Comparison of ENCODE assay signal across 8 cellular contexts in the genomic region with DNA sequence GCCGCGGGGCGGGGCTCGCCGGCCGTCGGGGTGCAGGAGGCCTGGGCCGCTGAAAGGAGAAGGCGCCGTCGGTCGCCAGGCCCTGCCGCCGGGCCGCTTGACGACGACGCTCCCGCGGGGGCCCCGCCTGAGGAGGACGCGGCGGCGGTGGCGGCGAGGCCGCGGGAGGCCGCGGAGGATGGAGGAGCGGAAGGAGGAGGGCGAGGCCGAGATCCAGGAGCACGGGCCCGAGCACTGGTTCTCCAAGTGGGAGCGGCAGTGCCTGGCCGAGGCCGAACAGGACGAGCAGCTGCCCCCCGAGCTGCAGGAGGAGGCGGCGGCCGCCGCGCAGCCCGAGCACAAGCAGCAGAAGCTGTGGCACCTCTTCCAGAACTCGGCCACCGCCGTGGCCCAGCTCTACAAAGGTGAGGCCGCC. TPM values are rescaled to one million over a fixed set of nuclear protein-coding genes. Genes with fewer than 3 reads are reported as not detected.
DNase-seq lines count a peak whose midpoint lies in the region; ATAC-seq, FAIRE-seq and TF ChIP-seq lines count a peak whose summit lies in the region.

No MANE protein-coding gene starts in this region.

- no peak for TF ChIP-seq CTCF in PC-9 (conservative IDR thresholded peaks at IDR 0.05)

- intact Hi-C loops in PC-9 (cut with micrococcal nuclease; ENCODE audit: unreplicated experiment) = loop anchor here (1.0 to 10.0 kb wide), 5 partner anchors 16 to 217 kb away; no protein-coding TSS in a partner anchor

- peak overlapping the region; percentile 72 for H2AFZ ChIP-seq in PC-9

- H3K4me2 ChIP-seq in PC-9 = peak overlapping the region; percentile 99

- H3K27ac ChIP-seq in PC-9 = peak overlapping the region; percentile 66
- H3K27ac ChIP-seq in angular gyrus (ENCODE audit: low read depth, low read length) = peak overlapping the region; percentile 84
- peak overlapping the region; percentile 39 for H3K27ac ChIP-seq in iPS-18a (ENCODE audit: low read length)
- H3K27ac ChIP-seq in small intestine (ENCODE audit: low read depth in 1 of 2, low read length in 1 of 2) = peak overlapping the region; percentile 99 to 100

- WGBS in small intestine, 3 donors = 0 to 1% (median 0%) methylated on average over 23 to 51 of the region's 51 CpGs

- ATAC-seq in HG02678 (IDR thresholded peaks at IDR 0.05; ENCODE audit: unreplicated experiment) = peak; percentile 7

- peaks cover 51% of the 10 kb centered on the region for H3K79me2 ChIP-seq in PC-9 (ENCODE audit: low read depth)

- H3K27me3 ChIP-seq in PC-9 (ENCODE audit: insufficient read depth, low read depth) (no peaks in the 10 kb centered on the region), iPS-18a (ENCODE audit: control insufficient read depth, insufficient read depth, low read length) (no peaks in the 10 kb centered on the region), small intestine (ENCODE audit: control insufficient read depth in 2 of 2, insufficient read depth in 2 of 2, low read length in 2 of 2) (no peaks in the 10 kb centered on the region)

- no TSS peak for BruUV-seq in PC-9 (replicated peaks; lab: Mats Ljungman, UMichigan)

- H3K4me1 ChIP-seq in PC-9 (replicated peaks; ENCODE audit: insufficient read depth) = peaks cover 31% of the 10 kb centered on the region
- H3K4me1 ChIP-seq in iPS-18a (ENCODE audit: control insufficient read depth, low read depth, low read length) = peaks cover 26% of the 10 kb centered on the region
- peaks cover 3 to 16% of the 10 kb centered on the region in 2 donors for H3K4me1 ChIP-seq in small intestine (ENCODE audit: control insufficient read depth in 2 of 2, insufficient read depth in 1 of 2, low read depth in 1 of 2, low read length in 1 of 2)

- H3K36me3 ChIP-seq in PC-9 (ENCODE audit: low read depth) = peaks cover 26% of the 10 kb centered on the region
- H3K36me3 ChIP-seq in iPS-18a (ENCODE audit: control insufficient read depth, low read depth, low read length) = peaks cover 33% of the 10 kb centered on the region
- H3K36me3 ChIP-seq in small intestine (ENCODE audit: control insufficient read depth in 2 of 2, insufficient read depth in 2 of 2, low read length in 2 of 2) = peaks cover 0 to 9% of the 10 kb centered on the region in 2 donors

- no peak for FAIRE-seq in small intestine (lab: Jason Lieb, UNC)

- POLR2A ChIA-PET in PC-9 (lab: Charles Lee; ENCODE audit: unreplicated experiment) = interaction anchor here (0.5 to 1.3 kb wide), 7 partner anchors 11 to 472 kb away, joined by 3 to 45 read pairs (median 5); a partner anchor contains a TSS

- peaks cover 27% of the 10 kb centered on the region for H3F3A ChIP-seq in PC-9 (ENCODE audit: insufficient read depth, low read depth)

- DNase-seq in DMS53 (lab: John Stamatoyannopoulos, UW) (peak; percentile 73), DMS53 treated with DMSO at 0.1 percent for 48 hours (lab: John Stamatoyannopoulos, UW; ENCODE audit: unreplicated experiment) (no peak), PC-9 (peak in 1 of 2 experiments; percentile 31), small intestine (no peak), GF-D8 (lab: John Stamatoyannopoulos, UW) (no peak)

- peak overlapping the region; percentile 86 for H3K4me3 ChIP-seq in PC-9
- peak overlapping the region; percentile 85 for H3K4me3 ChIP-seq in iPS-18a (ENCODE audit: low read length)
- peak overlapping the region; percentile 100 for H3K4me3 ChIP-seq in small intestine (ENCODE audit: low read depth in 1 of 2, low read length in 2 of 2)

- H3K9me3 ChIP-seq in PC-9 (ENCODE audit: insufficient read depth, low read depth) = no peaks in the 10 kb centered on the region
- no peaks in the 10 kb centered on the region for H3K9me3 ChIP-seq in iPS-18a (ENCODE audit: control insufficient read depth, low read depth, low read length)
- no peaks in the 10 kb centered on the region for H3K9me3 ChIP-seq in small intestine (ENCODE audit: control insufficient read depth, low read depth)

- H3K9me2 ChIP-seq in PC-9 (ENCODE audit: insufficient read depth) = no peaks in the 10 kb centered on the region

- CTCF ChIA-PET in PC-9 (lab: Charles Lee) = interaction anchor here (0.5 to 1.2 kb wide), 2 partner anchors 34 to 83 kb away, joined by 4 to 8 read pairs; no protein-coding TSS in a partner anchor

- H3K9ac ChIP-seq in iPS-18a (ENCODE audit: low read length) = peak overlapping the region; percentile 87

- peaks cover 43% of the 10 kb centered on the region for H4K20me1 ChIP-seq in PC-9 (ENCODE audit: insufficient read depth)

RNA-seq across cellular contexts. Expression of a gene that starts 0.4 kb away (rescaled TPM):
- 61.1 and 82.8 TPM in 2 replicates for total RNA-seq in PC-9 (2021)
- 10 to 100 TPM; 11.6 to 18.1 (median 11.9) TPM for polyA plus RNA-seq in small intestine

Comparison
In these comparisons a context has a peak if more than half of its experiments do, and no peak if none do; other contexts are left out.
1. H3K27ac ChIP-seq: peak in every context shown above with its lines; median percentile 100 in small intestine; 84 in angular gyrus; 66 in PC-9; 39 in iPS-18a.